ENCODE assay signal across 11 cellular contexts in the genomic region with DNA sequence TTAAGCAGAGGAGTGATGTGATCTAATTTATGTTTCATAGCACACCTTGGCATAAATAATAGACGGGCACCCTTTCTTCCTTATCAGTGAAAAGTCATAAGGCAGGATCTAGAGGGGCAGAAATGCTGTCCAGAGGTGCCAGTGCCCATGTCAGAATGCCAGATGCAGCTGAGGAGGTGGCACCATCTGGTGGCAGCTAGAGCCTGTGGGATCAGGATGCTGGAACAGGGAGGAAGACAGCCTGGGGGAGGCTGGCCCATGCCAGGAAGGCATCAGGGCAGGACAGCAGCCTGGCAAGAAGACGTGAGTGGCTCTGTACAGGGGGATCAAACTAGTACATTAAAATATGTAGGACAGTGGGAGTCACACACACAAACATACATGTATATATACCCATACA. TPM values are rescaled to one million over a fixed set of nuclear protein-coding genes. Genes with fewer than 3 reads are reported as not detected.
DNase-seq lines count a peak whose midpoint lies in the region; ATAC-seq and TF ChIP-seq lines count a peak whose summit lies in the region.
"Had no signal": no experiment of that assay in that cellular context is flagged by ENCODE, and none has a peak within 500 bp of the region (broad histone marks: within the 10 kb centered on the region; RNA-seq: fewer than 3 reads in every experiment).

No MANE protein-coding gene starts in this region.

- H3K9me3 Mint-ChIP-seq in WTC11 = 0 out of 2 replicates have a peak, but pooled peaks cover under 1% of the 10 kb centered on the region
- H3K9me3 Mint-ChIP-seq in naive thymus-derived CD4-positive, alpha-beta T cell = peaks cover 0 to 1% (median 0%) of the 10 kb centered on the region in 11 donors
- H3K9me3 Mint-ChIP-seq: nephron had no signal

- no peak overlapping the region for H2AFZ ChIP-seq in hepatocyte

- CTCF ChIA-PET in WTC11 (lab: Charles Lee) = interaction anchor here (1.3 kb wide), 1 partner anchor 16 kb away, joined by 3 read pairs; no protein-coding TSS in a partner anchor
- CTCF ChIA-PET in naive thymus-derived CD4-positive, alpha-beta T cell (lab: Charles Lee) = interaction anchor here (2.0 kb wide), 1 partner anchor 59 kb away, joined by 6 read pairs; no protein-coding TSS in a partner anchor

- intact Hi-C loops in naive thymus-derived CD4-positive, alpha-beta T cell (cut with micrococcal nuclease) = no loop called here

- ATAC-seq in WTC11 = peak; percentile 41; the same call in 1 of the 2 replicates
- peak; percentile 20 for ATAC-seq in naive thymus-derived CD4-positive, alpha-beta T cell
- no peak for ATAC-seq in GM18511 (IDR thresholded peaks at IDR 0.05; ENCODE audit: unreplicated experiment)

- no peak overlapping the region for H3K27ac ChIP-seq in naive thymus-derived CD4-positive, alpha-beta T cell (ENCODE audit: low read depth, low read length)
- H3K27ac ChIP-seq in hepatocyte = no peak overlapping the region
- H3K27ac ChIP-seq: BLaER1 had no signal

- 85% methylated on average over 2 of the region's 2 CpGs for WGBS in hepatocyte (ENCODE audit: low lambda C conversion rate, missing lambda C conversion rate)

- DNase-seq in NCI-H2081 (lab: John Stamatoyannopoulos, UW) = peak; percentile 16 to 55
- DNase-seq in NCI-H2081 treated with DMSO at 0.1 percent for 48 hours (lab: John Stamatoyannopoulos, UW) = no peak
- DNase-seq in HuH-7.5 (ENCODE audit: low spot score) = peak; percentile 6
- DNase-seq in WTC11 (ENCODE audit: low spot score) = peak; percentile 16
- DNase-seq in naive thymus-derived CD4-positive, alpha-beta T cell = no peak
- DNase-seq in SKM-1 (lab: John Stamatoyannopoulos, UW; ENCODE audit: unreplicated experiment) = no peak
- no peak for DNase-seq in hepatocyte (ENCODE audit: low spot score)
- DNase-seq: NCI-H187 had no signal

- POLR2A ChIA-PET in WTC11 (lab: Charles Lee) = interaction anchor here (0.6 kb wide), 1 partner anchor 52 kb away, joined by 3 read pairs; no protein-coding TSS in a partner anchor
- POLR2A ChIA-PET in naive thymus-derived CD4-positive, alpha-beta T cell (lab: Charles Lee) = no interaction called here

- H3K27ac Mint-ChIP-seq in WTC11 = no peak overlapping the region
- no peak overlapping the region for H3K27ac Mint-ChIP-seq in naive thymus-derived CD4-positive, alpha-beta T cell

- no peak overlapping the region for H3K4me3 Mint-ChIP-seq in WTC11
- no peak overlapping the region for H3K4me3 Mint-ChIP-seq in naive thymus-derived CD4-positive, alpha-beta T cell
- H3K4me3 Mint-ChIP-seq: nephron had no signal

- no peak overlapping the region for H3K4me2 ChIP-seq in hepatocyte
- H3K4me2 ChIP-seq: BLaER1 had no signal

- H3K27me3 ChIP-seq in naive thymus-derived CD4-positive, alpha-beta T cell (ENCODE audit: control insufficient read depth in 2 of 2, insufficient read depth in 2 of 2, low read length in 2 of 2) = no peaks in the 10 kb centered on the region
- H3K27me3 ChIP-seq in hepatocyte = no peaks in the 10 kb centered on the region
- H3K27me3 ChIP-seq: BLaER1 had no signal

- H4K20me1 ChIP-seq in hepatocyte (ENCODE audit: insufficient read depth, poor library complexity, severe bottlenecking) = no peaks in the 10 kb centered on the region
- H4K20me1 ChIP-seq: BLaER1 had no signal

- H3K4me1 ChIP-seq in naive thymus-derived CD4-positive, alpha-beta T cell (ENCODE audit: control insufficient read depth in 2 of 2, insufficient read depth in 2 of 2, low read length in 2 of 2) = no peaks in the 10 kb centered on the region
- no peaks in the 10 kb centered on the region for H3K4me1 ChIP-seq in hepatocyte (ENCODE audit: insufficient read depth)
- H3K4me1 ChIP-seq: BLaER1 had no signal

- no peaks in the 10 kb centered on the region for H3K36me3 Mint-ChIP-seq in WTC11
- H3K36me3 Mint-ChIP-seq in naive thymus-derived CD4-positive, alpha-beta T cell = no peaks in the 10 kb centered on the region

- H3K4me3 ChIP-seq in naive thymus-derived CD4-positive, alpha-beta T cell (ENCODE audit: low read length) = no peak overlapping the region
- no peak overlapping the region for H3K4me3 ChIP-seq in hepatocyte
- H3K4me3 ChIP-seq: BLaER1 had no signal

- TF ChIP-seq CTCF in WTC11 (IDR thresholded peaks at IDR 0.05) (no peak), hepatocyte (IDR thresholded peaks at IDR 0.05; ENCODE audit: poor library complexity) (no peak)

- H3K9me3 ChIP-seq in naive thymus-derived CD4-positive, alpha-beta T cell (ENCODE audit: control insufficient read depth in 2 of 3, low read length in 3 of 3) = no peaks in the 10 kb centered on the region
- no peaks in the 10 kb centered on the region for H3K9me3 ChIP-seq in hepatocyte (ENCODE audit: low read depth)
- H3K9me3 ChIP-seq: BLaER1 had no signal

- no peaks in the 10 kb centered on the region for H3K27me3 Mint-ChIP-seq in WTC11 (ENCODE audit: low read depth)
- H3K27me3 Mint-ChIP-seq in naive thymus-derived CD4-positive, alpha-beta T cell = peaks cover 0 to 6% (median 0%) of the 10 kb centered on the region in 5 donors

- no peaks in the 10 kb centered on the region for H3K9me2 ChIP-seq in hepatocyte (replicated peaks; ENCODE audit: insufficient read depth)

- H3K36me3 ChIP-seq in naive thymus-derived CD4-positive, alpha-beta T cell (ENCODE audit: control insufficient read depth in 2 of 3, insufficient read depth in 3 of 3, low read length in 3 of 3) = no peaks in the 10 kb centered on the region
- no peaks in the 10 kb centered on the region for H3K36me3 ChIP-seq in hepatocyte (replicated peaks; ENCODE audit: insufficient read depth, low read depth)
- H3K36me3 ChIP-seq: BLaER1 had no signal

- 0 out of 2 replicates have a peak, but pooled peaks cover 2% of the 10 kb centered on the region for H3K4me1 Mint-ChIP-seq in WTC11
- peaks cover 0 to 3% (median 0%) of the 10 kb centered on the region in 7 donors for H3K4me1 Mint-ChIP-seq in naive thymus-derived CD4-positive, alpha-beta T cell

- no peaks in the 10 kb centered on the region for H3K79me2 ChIP-seq in hepatocyte

TF ChIP-seq in WTC11, 78 proteins besides CTCF, POLR2A, EP300 and RAD21:
- TF ChIP-seq, protein P1, sequence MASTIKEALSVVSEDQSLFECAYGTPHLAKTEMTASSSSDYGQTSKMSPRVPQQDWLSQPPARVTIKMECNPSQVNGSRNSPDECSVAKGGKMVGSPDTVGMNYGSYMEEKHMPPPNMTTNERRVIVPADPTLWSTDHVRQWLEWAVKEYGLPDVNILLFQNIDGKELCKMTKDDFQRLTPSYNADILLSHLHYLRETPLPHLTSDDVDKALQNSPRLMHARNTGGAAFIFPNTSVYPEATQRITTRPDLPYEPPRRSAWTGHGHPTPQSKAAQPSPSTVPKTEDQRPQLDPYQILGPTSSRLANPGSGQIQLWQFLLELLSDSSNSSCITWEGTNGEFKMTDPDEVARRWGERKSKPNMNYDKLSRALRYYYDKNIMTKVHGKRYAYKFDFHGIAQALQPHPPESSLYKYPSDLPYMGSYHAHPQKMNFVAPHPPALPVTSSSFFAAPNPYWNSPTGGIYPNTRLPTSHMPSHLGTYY (CRISPR knock-in tag; IDR thresholded peaks at IDR 0.05) = no peak

RNA-seq across cellular contexts. Expression of a gene that starts 16.5 kb away (rescaled TPM):
- total RNA-seq in WTC11 (2021) (0.09 to 0.16 TPM (median 0.14 TPM) in 3 replicates), hepatocyte (1.5 and 1.6 TPM in 2 replicates)
- total RNA-seq in naive thymus-derived CD4-positive, alpha-beta T cell = under 1 TPM in 4 of 5 experiments, not detected in 1; 0.05 to 0.29 (median 0.10) TPM
- not detected for polyA plus RNA-seq in naive thymus-derived CD4-positive, alpha-beta T cell
- 1.5 and 2.4 TPM in 2 replicates for polyA plus RNA-seq in hepatocyte

Comparison
In these comparisons a context has a peak if more than half of its experiments do, and no peak if none do; other contexts are left out.
1. DNase-seq: peak in NCI-H2081 (2 of 2), HuH-7.5 (single experiment) and WTC11 (single experiment); none in NCI-H2081 treated with DMSO at 0.1 percent for 48 hours (single experiment), naive thymus-derived CD4-positive, alpha-beta T cell (0 of 9), SKM-1 (single experiment) and hepatocyte (single experiment).